Comparison of ENCODE assay signal across 2 cellular contexts in the genomic region with DNA sequence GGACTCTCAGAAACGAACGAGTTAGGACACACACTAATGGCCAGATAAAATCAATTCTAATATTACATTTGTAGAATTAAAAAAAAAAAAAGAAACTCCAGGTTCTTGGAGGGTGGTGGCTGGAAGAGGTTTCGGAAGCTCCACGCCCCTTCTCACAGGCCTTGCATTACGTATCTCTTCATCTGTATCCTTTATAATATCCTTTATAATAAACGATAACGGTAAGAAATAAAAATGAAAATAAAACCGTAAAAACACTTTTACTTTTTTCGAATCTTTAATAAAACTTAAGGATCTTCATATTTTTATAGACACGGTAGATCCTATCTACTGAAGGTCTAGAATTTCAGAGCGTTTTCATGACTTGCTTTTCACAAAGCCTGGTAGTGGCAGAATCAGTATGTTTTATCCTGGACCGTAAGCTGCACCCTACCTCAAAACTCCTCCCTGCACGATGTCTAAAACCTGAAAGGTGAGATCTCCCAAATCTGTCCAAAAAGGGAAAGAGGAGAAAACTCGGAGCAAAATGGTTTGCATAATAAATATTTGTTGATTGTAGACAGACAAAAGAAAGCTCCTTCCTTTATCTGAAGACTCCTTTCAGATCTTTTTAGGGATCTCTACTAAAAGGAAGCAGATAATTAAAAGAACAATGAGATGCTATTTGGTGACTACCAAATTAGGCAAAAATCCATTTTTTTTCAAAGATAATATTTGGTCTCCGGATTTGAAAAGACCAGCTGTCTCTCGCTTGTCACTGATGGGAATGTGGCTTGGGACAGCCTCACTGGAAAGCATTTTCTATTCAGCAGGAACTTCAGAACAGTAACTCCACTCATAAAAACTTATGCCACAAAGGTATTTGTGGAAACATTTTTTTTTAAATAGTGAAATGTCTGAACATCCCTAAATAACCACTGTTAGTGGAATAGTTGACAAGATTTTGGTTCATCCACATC.
TF ChIP-seq lines count a peak whose summit lies in the region.

No MANE protein-coding gene starts in this region.

TF ChIP-seq in HEK293, 187 proteins besides CTCF, POLR2A, EP300 and RAD21:
- TF ChIP-seq OVOL3 (tag by site-specific recombination; IDR thresholded peaks at IDR 0.05) (no peak), ZBTB26 (tag by site-specific recombination; optimal IDR thresholded peaks at IDR 0.05) (no peak), ZBTB20 (tag by site-specific recombination; IDR thresholded peaks at IDR 0.05) (peak; percentile 28; the same call in 1 of the 2 replicates), ZNF560 (tag by site-specific recombination; IDR thresholded peaks at IDR 0.05; ENCODE audit: borderline replicate concordance) (no peak), ZNF292 (tag by site-specific recombination; IDR thresholded peaks at IDR 0.05; ENCODE audit: borderline replicate concordance, low read depth) (no peak)
- TF ChIP-seq, protein P1, sequence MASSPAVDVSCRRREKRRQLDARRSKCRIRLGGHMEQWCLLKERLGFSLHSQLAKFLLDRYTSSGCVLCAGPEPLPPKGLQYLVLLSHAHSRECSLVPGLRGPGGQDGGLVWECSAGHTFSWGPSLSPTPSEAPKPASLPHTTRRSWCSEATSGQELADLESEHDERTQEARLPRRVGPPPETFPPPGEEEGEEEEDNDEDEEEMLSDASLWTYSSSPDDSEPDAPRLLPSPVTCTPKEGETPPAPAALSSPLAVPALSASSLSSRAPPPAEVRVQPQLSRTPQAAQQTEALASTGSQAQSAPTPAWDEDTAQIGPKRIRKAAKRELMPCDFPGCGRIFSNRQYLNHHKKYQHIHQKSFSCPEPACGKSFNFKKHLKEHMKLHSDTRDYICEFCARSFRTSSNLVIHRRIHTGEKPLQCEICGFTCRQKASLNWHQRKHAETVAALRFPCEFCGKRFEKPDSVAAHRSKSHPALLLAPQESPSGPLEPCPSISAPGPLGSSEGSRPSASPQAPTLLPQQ (tag by site-specific recombination; IDR thresholded peaks at IDR 0.05), result no peak

TF ChIP-seq in GM12878, 131 proteins besides CTCF, POLR2A, EP300 and RAD21:
- TF ChIP-seq BRCA1 (IDR thresholded peaks at IDR 0.05; ENCODE audit: low read depth, low read length), result no peak
- TF ChIP-seq POLR2AphosphoS5 (IDR thresholded peaks at IDR 0.05; ENCODE audit: low read length), result no peak
- 0 out of 2 replicates have a peak, but pooled peaks have one; percentile 41 for TF ChIP-seq MLLT1 (IDR thresholded peaks at IDR 0.05)
- 0 out of 2 replicates have a peak, but pooled peaks have one; percentile 21 for TF ChIP-seq RAD51 (IDR thresholded peaks at IDR 0.05)
- TF ChIP-seq ZNF217 (IDR thresholded peaks at IDR 0.05), result no peak
- TF ChIP-seq, protein P2, sequence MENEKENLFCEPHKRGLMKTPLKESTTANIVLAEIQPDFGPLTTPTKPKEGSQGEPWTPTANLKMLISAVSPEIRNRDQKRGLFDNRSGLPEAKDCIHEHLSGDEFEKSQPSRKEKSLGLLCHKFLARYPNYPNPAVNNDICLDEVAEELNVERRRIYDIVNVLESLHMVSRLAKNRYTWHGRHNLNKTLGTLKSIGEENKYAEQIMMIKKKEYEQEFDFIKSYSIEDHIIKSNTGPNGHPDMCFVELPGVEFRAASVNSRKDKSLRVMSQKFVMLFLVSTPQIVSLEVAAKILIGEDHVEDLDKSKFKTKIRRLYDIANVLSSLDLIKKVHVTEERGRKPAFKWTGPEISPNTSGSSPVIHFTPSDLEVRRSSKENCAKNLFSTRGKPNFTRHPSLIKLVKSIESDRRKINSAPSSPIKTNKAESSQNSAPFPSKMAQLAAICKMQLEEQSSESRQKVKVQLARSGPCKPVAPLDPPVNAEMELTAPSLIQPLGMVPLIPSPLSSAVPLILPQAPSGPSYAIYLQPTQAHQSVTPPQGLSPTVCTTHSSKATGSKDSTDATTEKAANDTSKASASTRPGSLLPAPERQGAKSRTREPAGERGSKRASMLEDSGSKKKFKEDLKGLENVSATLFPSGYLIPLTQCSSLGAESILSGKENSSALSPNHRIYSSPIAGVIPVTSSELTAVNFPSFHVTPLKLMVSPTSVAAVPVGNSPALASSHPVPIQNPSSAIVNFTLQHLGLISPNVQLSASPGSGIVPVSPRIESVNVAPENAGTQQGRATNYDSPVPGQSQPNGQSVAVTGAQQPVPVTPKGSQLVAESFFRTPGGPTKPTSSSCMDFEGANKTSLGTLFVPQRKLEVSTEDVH (IDR thresholded peaks at IDR 0.05; ENCODE audit: low read depth, partially characterized antibody), result no peak
